ENCODE assay signal across 1 cellular context in genomic region chr15:78950343-78950742, GRCh38.
TF ChIP-seq lines count a peak whose summit lies in the region.

No MANE protein-coding gene starts in this region.

TF ChIP-seq in HepG2, 621 proteins besides CTCF, POLR2A, EP300 and RAD21 (continued from another document):
- TF ChIP-seq, protein P1, sequence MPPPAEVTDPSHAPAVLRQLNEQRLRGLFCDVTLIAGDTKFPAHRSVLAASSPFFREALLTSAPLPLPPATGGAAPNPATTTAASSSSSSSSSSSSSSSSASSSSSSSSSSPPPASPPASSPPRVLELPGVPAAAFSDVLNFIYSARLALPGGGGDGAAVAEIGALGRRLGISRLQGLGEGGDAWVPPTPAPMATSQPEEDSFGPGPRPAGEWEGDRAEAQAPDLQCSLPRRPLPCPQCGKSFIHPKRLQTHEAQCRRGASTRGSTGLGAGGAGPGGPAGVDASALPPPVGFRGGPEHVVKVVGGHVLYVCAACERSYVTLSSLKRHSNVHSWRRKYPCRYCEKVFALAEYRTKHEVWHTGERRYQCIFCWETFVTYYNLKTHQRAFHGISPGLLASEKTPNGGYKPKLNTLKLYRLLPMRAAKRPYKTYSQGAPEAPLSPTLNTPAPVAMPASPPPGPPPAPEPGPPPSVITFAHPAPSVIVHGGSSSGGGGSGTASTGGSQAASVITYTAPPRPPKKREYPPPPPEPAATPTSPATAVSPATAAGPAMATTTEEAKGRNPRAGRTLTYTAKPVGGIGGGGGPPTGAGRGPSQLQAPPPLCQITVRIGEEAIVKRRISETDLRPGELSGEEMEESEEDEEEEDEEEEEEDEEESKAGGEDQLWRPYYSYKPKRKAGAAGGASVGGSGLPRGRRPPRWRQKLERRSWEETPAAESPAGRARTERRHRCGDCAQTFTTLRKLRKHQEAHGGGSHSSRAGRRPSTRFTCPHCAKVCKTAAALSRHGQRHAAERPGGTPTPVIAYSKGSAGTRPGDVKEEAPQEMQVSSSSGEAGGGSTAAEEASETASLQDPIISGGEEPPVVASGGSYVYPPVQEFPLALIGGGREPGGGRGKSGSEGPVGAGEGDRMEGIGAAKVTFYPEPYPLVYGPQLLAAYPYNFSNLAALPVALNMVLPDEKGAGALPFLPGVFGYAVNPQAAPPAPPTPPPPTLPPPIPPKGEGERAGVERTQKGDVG (CRISPR knock-in tag; IDR thresholded peaks at IDR 0.05; ENCODE audit: borderline replicate concordance), result no peak
- TF ChIP-seq ZNF549 (CRISPR knock-in tag; IDR thresholded peaks at IDR 0.05) (no peak), CEBPG (CRISPR knock-in tag; IDR thresholded peaks at IDR 0.05) (peak; percentile 69; the same call in 1 of the 2 replicates), ZSCAN31 (CRISPR knock-in tag; IDR thresholded peaks at IDR 0.05; ENCODE audit: low read depth) (no peak), PAWR (CRISPR knock-in tag; IDR thresholded peaks at IDR 0.05; ENCODE audit: borderline replicate concordance) (no peak), GLMP (CRISPR knock-in tag; IDR thresholded peaks at IDR 0.05; ENCODE audit: borderline replicate concordance) (no peak), ZFP41 (CRISPR knock-in tag; IDR thresholded peaks at IDR 0.05; ENCODE audit: borderline replicate concordance) (no peak), FOXP4 (CRISPR knock-in tag; IDR thresholded peaks at IDR 0.05) (no peak), ZNF543 (CRISPR knock-in tag; IDR thresholded peaks at IDR 0.05) (no peak), KAT2B (IDR thresholded peaks at IDR 0.05; ENCODE audit: borderline replicate concordance, low read depth, low read length) (no peak), RARA (CRISPR knock-in tag; IDR thresholded peaks at IDR 0.05) (peak; percentile 43), ZFP90 (CRISPR knock-in tag; IDR thresholded peaks at IDR 0.05; ENCODE audit: borderline replicate concordance) (no peak), ZNF607 (CRISPR knock-in tag; IDR thresholded peaks at IDR 0.05; ENCODE audit: borderline replicate concordance) (peak; percentile 33; the same call in 1 of the 2 replicates), HNF4G (IDR thresholded peaks at IDR 0.05; ENCODE audit: borderline replicate concordance, low read depth, low read length) (peak; percentile 75), HNF4G (CRISPR knock-in tag; IDR thresholded peaks at IDR 0.05; ENCODE audit: borderline replicate concordance, low read depth) (peak; percentile 51; the same call in 1 of the 2 replicates), SIN3A (IDR thresholded peaks at IDR 0.05; ENCODE audit: borderline replicate concordance, low read depth, low read length) (no peak), ARHGAP35 (CRISPR knock-in tag; IDR thresholded peaks at IDR 0.05; ENCODE audit: borderline replicate concordance) (no peak), ZNF577 (CRISPR knock-in tag; IDR thresholded peaks at IDR 0.05; ENCODE audit: borderline replicate concordance, low read depth) (no peak), YEATS2 (CRISPR knock-in tag; IDR thresholded peaks at IDR 0.05; ENCODE audit: borderline replicate concordance) (peak; percentile 24; the same call in 1 of the 2 replicates), MXI1 (IDR thresholded peaks at IDR 0.05; ENCODE audit: borderline replicate concordance, low read depth, low read length) (no peak), MAZ (IDR thresholded peaks at IDR 0.05; ENCODE audit: borderline replicate concordance, low read depth, low read length) (no peak), MAZ (CRISPR knock-in tag; IDR thresholded peaks at IDR 0.05; ENCODE audit: low read depth) (0 out of 2 replicates have a peak, but pooled peaks have one; percentile 8), TCF7 (IDR thresholded peaks at IDR 0.05; ENCODE audit: low read depth) (no peak), ASH2L (IDR thresholded peaks at IDR 0.05; ENCODE audit: insufficient read length, low read depth, low read length) (peak; percentile 47), NFE2L1 (CRISPR knock-in tag; IDR thresholded peaks at IDR 0.05; ENCODE audit: borderline replicate concordance) (no peak), GMEB2 (CRISPR knock-in tag; IDR thresholded peaks at IDR 0.05; ENCODE audit: low read depth) (no peak), HCFC1 (IDR thresholded peaks at IDR 0.05; ENCODE audit: low read depth, low read length) (no peak), ETV5 (CRISPR knock-in tag; IDR thresholded peaks at IDR 0.05; ENCODE audit: borderline replicate concordance) (no peak), ZNF737 (CRISPR knock-in tag; IDR thresholded peaks at IDR 0.05; ENCODE audit: borderline replicate concordance) (no peak), ZNF841 (CRISPR knock-in tag; IDR thresholded peaks at IDR 0.05; ENCODE audit: borderline replicate concordance) (no peak), JUNB (CRISPR knock-in tag; IDR thresholded peaks at IDR 0.05; ENCODE audit: borderline replicate concordance) (no peak), TOPORS (CRISPR knock-in tag; IDR thresholded peaks at IDR 0.05) (no peak), SOX6 (IDR thresholded peaks at IDR 0.05) (no peak), SOX6 (CRISPR knock-in tag; IDR thresholded peaks at IDR 0.05) (peak; percentile 32; the same call in 1 of the 2 replicates), ZNF317 (CRISPR knock-in tag; IDR thresholded peaks at IDR 0.05) (no peak), NCOA2 (CRISPR knock-in tag; IDR thresholded peaks at IDR 0.05) (0 out of 2 replicates have a peak, but pooled peaks have one; percentile 15)
- TF ChIP-seq, protein P2, sequence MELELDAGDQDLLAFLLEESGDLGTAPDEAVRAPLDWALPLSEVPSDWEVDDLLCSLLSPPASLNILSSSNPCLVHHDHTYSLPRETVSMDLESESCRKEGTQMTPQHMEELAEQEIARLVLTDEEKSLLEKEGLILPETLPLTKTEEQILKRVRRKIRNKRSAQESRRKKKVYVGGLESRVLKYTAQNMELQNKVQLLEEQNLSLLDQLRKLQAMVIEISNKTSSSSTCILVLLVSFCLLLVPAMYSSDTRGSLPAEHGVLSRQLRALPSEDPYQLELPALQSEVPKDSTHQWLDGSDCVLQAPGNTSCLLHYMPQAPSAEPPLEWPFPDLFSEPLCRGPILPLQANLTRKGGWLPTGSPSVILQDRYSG (CRISPR knock-in tag; IDR thresholded peaks at IDR 0.05), result no peak
- TF ChIP-seq, protein P3, sequence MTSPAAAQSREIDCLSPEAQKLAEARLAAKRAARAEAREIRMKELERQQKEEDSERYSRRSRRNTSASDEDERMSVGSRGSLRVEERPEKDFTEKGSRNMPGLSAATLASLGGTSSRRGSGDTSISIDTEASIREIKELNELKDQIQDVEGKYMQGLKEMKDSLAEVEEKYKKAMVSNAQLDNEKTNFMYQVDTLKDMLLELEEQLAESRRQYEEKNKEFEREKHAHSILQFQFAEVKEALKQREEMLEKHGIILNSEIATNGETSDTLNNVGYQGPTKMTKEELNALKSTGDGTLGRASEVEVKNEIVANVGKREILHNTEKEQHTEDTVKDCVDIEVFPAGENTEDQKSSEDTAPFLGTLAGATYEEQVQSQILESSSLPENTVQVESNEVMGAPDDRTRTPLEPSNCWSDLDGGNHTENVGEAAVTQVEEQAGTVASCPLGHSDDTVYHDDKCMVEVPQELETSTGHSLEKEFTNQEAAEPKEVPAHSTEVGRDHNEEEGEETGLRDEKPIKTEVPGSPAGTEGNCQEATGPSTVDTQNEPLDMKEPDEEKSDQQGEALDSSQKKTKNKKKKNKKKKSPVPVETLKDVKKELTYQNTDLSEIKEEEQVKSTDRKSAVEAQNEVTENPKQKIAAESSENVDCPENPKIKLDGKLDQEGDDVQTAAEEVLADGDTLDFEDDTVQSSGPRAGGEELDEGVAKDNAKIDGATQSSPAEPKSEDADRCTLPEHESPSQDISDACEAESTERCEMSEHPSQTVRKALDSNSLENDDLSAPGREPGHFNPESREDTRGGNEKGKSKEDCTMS (CRISPR knock-in tag; conservative IDR thresholded peaks at IDR 0.05), result no peak
- TF ChIP-seq, protein P4, sequence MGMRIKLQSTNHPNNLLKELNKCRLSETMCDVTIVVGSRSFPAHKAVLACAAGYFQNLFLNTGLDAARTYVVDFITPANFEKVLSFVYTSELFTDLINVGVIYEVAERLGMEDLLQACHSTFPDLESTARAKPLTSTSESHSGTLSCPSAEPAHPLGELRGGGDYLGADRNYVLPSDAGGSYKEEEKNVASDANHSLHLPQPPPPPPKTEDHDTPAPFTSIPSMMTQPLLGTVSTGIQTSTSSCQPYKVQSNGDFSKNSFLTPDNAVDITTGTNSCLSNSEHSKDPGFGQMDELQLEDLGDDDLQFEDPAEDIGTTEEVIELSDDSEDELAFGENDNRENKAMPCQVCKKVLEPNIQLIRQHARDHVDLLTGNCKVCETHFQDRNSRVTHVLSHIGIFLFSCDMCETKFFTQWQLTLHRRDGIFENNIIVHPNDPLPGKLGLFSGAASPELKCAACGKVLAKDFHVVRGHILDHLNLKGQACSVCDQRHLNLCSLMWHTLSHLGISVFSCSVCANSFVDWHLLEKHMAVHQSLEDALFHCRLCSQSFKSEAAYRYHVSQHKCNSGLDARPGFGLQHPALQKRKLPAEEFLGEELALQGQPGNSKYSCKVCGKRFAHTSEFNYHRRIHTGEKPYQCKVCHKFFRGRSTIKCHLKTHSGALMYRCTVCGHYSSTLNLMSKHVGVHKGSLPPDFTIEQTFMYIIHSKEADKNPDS (CRISPR knock-in tag; IDR thresholded peaks at IDR 0.05), result no peak
- TF ChIP-seq, protein P5, sequence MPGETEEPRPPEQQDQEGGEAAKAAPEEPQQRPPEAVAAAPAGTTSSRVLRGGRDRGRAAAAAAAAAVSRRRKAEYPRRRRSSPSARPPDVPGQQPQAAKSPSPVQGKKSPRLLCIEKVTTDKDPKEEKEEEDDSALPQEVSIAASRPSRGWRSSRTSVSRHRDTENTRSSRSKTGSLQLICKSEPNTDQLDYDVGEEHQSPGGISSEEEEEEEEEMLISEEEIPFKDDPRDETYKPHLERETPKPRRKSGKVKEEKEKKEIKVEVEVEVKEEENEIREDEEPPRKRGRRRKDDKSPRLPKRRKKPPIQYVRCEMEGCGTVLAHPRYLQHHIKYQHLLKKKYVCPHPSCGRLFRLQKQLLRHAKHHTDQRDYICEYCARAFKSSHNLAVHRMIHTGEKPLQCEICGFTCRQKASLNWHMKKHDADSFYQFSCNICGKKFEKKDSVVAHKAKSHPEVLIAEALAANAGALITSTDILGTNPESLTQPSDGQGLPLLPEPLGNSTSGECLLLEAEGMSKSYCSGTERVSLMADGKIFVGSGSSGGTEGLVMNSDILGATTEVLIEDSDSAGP (CRISPR knock-in tag; IDR thresholded peaks at IDR 0.05; ENCODE audit: borderline replicate concordance), result no peak
- TF ChIP-seq, protein P6, sequence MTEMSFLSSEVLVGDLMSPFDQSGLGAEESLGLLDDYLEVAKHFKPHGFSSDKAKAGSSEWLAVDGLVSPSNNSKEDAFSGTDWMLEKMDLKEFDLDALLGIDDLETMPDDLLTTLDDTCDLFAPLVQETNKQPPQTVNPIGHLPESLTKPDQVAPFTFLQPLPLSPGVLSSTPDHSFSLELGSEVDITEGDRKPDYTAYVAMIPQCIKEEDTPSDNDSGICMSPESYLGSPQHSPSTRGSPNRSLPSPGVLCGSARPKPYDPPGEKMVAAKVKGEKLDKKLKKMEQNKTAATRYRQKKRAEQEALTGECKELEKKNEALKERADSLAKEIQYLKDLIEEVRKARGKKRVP (CRISPR knock-in tag; IDR thresholded peaks at IDR 0.05), result peak in 1 of 2 experiments; percentile 60; a peak in 2 of 4 replicates
